19 cellular contexts compared by ENCODE assay signal in the genomic region with DNA sequence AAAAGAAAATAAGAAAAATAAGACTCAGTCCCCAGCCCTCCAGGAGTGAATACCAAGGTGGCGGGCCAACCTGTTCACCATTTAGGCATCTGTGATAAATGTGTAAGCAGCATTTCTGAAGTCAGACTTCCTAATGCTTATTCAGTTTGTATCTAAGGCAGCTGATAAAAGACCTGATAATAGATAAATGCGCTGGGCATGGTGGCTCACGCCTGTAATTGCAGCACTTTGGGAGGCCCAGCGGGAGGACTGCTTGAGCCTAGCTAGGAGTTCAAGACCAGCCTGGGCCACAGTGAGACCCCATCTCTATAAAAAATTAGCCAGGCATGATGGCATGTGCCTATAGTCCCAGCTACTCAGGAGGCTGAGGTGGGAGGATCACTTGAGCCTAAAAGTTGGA.
DNase-seq lines count a peak whose midpoint lies in the region; ATAC-seq and TF ChIP-seq lines count a peak whose summit lies in the region.
"Had no signal": no experiment of that assay in that cellular context is flagged by ENCODE, and none has a peak within 500 bp of the region (broad histone marks: within the 10 kb centered on the region; RNA-seq: fewer than 3 reads in every experiment).

No MANE protein-coding gene starts in this region.

- peak overlapping the region; percentile 81 for H3K27ac Mint-ChIP-seq in activated CD8-positive, alpha-beta memory T cell treated with anti-CD3 and anti-CD28 coated beads, Interleukin-2, amount 10 ng/mL, durations not matched to agents 7 days and 5 days
- H3K27ac Mint-ChIP-seq: CD4-positive, alpha-beta T cell had no signal

- no peak for ATAC-seq in activated CD8-positive, alpha-beta memory T cell treated with anti-CD3 and anti-CD28 coated beads, Interleukin-2, amount 10 ng/mL, durations not matched to agents 7 days and 5 days
- ATAC-seq in RWPE2 (ENCODE audit: low read depth) (no peak), GM19463 (IDR thresholded peaks at IDR 0.05; ENCODE audit: unreplicated experiment) (no peak)
- ATAC-seq: A549 had no signal

- H3K18ac ChIP-seq in trophoblast cell (ENCODE audit: low read length) = no peak overlapping the region

- H3K27me3 ChIP-seq in RWPE2 (ENCODE audit: insufficient read depth, poor library complexity, severe bottlenecking) (no peaks in the 10 kb centered on the region), trophoblast cell (ENCODE audit: insufficient read depth, low read length) (no peaks in the 10 kb centered on the region)

- H3K4me2 ChIP-seq in trophoblast cell (ENCODE audit: low read length) = no peak overlapping the region

- no peak overlapping the region for H4K8ac ChIP-seq in trophoblast cell (ENCODE audit: low read depth, low read length)

- H3K4me3 Mint-ChIP-seq in activated CD8-positive, alpha-beta memory T cell treated with anti-CD3 and anti-CD28 coated beads, Interleukin-2, amount 10 ng/mL, durations not matched to agents 7 days and 5 days = no peak overlapping the region
- H3K4me3 Mint-ChIP-seq: CD4-positive, alpha-beta T cell had no signal

- H3K9me3 Mint-ChIP-seq in activated CD8-positive, alpha-beta memory T cell treated with anti-CD3 and anti-CD28 coated beads, Interleukin-2, amount 10 ng/mL, durations not matched to agents 7 days and 5 days (ENCODE audit: low read depth) = peaks cover under 1% of the 10 kb centered on the region
- H3K9me3 Mint-ChIP-seq: CD4-positive, alpha-beta T cell; HFFc6 had no signal

- no peak overlapping the region for H2BK120ac ChIP-seq in trophoblast cell (ENCODE audit: insufficient read depth, low read length, poor library complexity)

- no peak overlapping the region for H2AK5ac ChIP-seq in trophoblast cell (ENCODE audit: low read length)

- peaks cover 3% of the 10 kb centered on the region for H3K36me3 Mint-ChIP-seq in activated CD8-positive, alpha-beta memory T cell treated with anti-CD3 and anti-CD28 coated beads, Interleukin-2, amount 10 ng/mL, durations not matched to agents 7 days and 5 days

- no peak overlapping the region for H3K4me3 ChIP-seq in RWPE2 (ENCODE audit: severe bottlenecking)
- no peak overlapping the region for H3K4me3 ChIP-seq in trophoblast cell (ENCODE audit: low read depth, low read length)
- H3K4me3 ChIP-seq: A549 had no signal

- intact Hi-C loops in posterior vena cava (cut with DNase I) = no loop called here

- no peak overlapping the region for H4K12ac ChIP-seq in trophoblast cell (ENCODE audit: low read depth, low read length)

- H3K4me1 ChIP-seq in RWPE2 (ENCODE audit: insufficient read depth, poor library complexity, severe bottlenecking) = peaks cover 11% of the 10 kb centered on the region
- peaks cover 3% of the 10 kb centered on the region in 2 experiments for H3K4me1 ChIP-seq in trophoblast cell (ENCODE audit: control insufficient read depth in 1 of 2, insufficient read depth in 2 of 2, low read length in 2 of 2)

- H3K9me3 ChIP-seq in RWPE2 (ENCODE audit: severe bottlenecking) = no peaks in the 10 kb centered on the region
- no peaks in the 10 kb centered on the region for H3K9me3 ChIP-seq in trophoblast cell (ENCODE audit: insufficient read depth, low read depth, low read length)
- H3K9me3 ChIP-seq: A549, Caco-2 had no signal

- H3K4ac ChIP-seq in trophoblast cell (ENCODE audit: low read depth, low read length) = no peak overlapping the region

- H2BK5ac ChIP-seq in trophoblast cell (ENCODE audit: low read depth, low read length, poor library complexity) = no peak overlapping the region

- H3K79me2 ChIP-seq in trophoblast cell (ENCODE audit: control insufficient read depth, insufficient read depth, low read length, poor library complexity) = no peaks in the 10 kb centered on the region

- H3K36me3 ChIP-seq in RWPE2 (ENCODE audit: low read depth) (peaks cover under 1% of the 10 kb centered on the region; the same call in 1 of the 2 replicates), trophoblast cell (ENCODE audit: control insufficient read depth in 1 of 2, insufficient read depth in 2 of 2, low read length in 2 of 2) (peaks cover 3 to 10% of the 10 kb centered on the region in 2 experiments)

- H3K9ac ChIP-seq in trophoblast cell (ENCODE audit: low read length) = no peak overlapping the region

- no peak for DNase-seq in activated CD8-positive, alpha-beta memory T cell treated with anti-CD3 and anti-CD28 coated beads, Interleukin-2, amount 10 ng/mL, durations not matched to agents 7 days and 5 days
- DNase-seq in activated CD8-positive, alpha-beta memory T cell treated with anti-CD3 and anti-CD28 coated beads for 24 hours = no peak
- DNase-seq in RWPE2 (ENCODE audit: low spot score) (no peak), amniotic epithelial cell (ENCODE audit: low read depth) (peak; percentile 14), trophoblast cell (peak; percentile 88 to 94), NCI-H128 (lab: John Stamatoyannopoulos, UW; ENCODE audit: unreplicated experiment) (no peak), posterior vena cava (ENCODE audit: low spot score) (no peak)
- DNase-seq: AML-193; Caco-2; CD4-positive, alpha-beta T cell; DMS79; GDM1; GOT3; H7; HFFc6 had no signal

- peaks cover 49% of the 10 kb centered on the region for H3K4me1 Mint-ChIP-seq in activated CD8-positive, alpha-beta memory T cell treated with anti-CD3 and anti-CD28 coated beads, Interleukin-2, amount 10 ng/mL, durations not matched to agents 7 days and 5 days

- H3K79me1 ChIP-seq in trophoblast cell (ENCODE audit: low read length) = no peaks in the 10 kb centered on the region

- H2BK12ac ChIP-seq in trophoblast cell (ENCODE audit: low read length) = no peak overlapping the region

- H3K27ac ChIP-seq in RWPE2 (ENCODE audit: poor library complexity, severe bottlenecking) (peak overlapping the region; percentile 68), trophoblast cell (ENCODE audit: low read depth, low read length) (no peak overlapping the region)
- H3K27ac ChIP-seq: 22Rv1, C4-2B had no signal

- no CpG with 5 or more reads among the region's 4 CpGs for WGBS in trophoblast cell (ENCODE audit: extremely low coverage, insufficient coverage, insufficient read length)

- H3K14ac ChIP-seq in trophoblast cell (ENCODE audit: low read length) = no peak overlapping the region

- no peak overlapping the region for H2AFZ ChIP-seq in trophoblast cell (ENCODE audit: insufficient read depth, low read length, poor library complexity)

- TF ChIP-seq CTCF in RWPE2 (IDR thresholded peaks at IDR 0.05; ENCODE audit: poor library complexity, severe bottlenecking) = no peak

- no peaks in the 10 kb centered on the region for H3K27me3 Mint-ChIP-seq in activated CD8-positive, alpha-beta memory T cell treated with anti-CD3 and anti-CD28 coated beads, Interleukin-2, amount 10 ng/mL, durations not matched to agents 7 days and 5 days
- H3K27me3 Mint-ChIP-seq: CD4-positive, alpha-beta T cell had no signal

- CTCF ChIA-PET in activated CD8-positive, alpha-beta memory T cell treated with anti-CD3 and anti-CD28 coated beads, Interleukin-2, amount 10 ng/mL, durations not matched to agents 7 days and 5 days (lab: Charles Lee) = interaction anchor here (0.7 to 2.1 kb wide), 2 partner anchors 22 to 44 kb away, joined by 3 to 8 read pairs; no protein-coding TSS in a partner anchor

- H3K23ac ChIP-seq in trophoblast cell (ENCODE audit: low read length) = no peak overlapping the region

- H4K91ac ChIP-seq in trophoblast cell (ENCODE audit: low read depth, low read length) = no peak overlapping the region

Comparison
In these comparisons a context has a peak if more than half of its experiments do, and no peak if none do; other contexts are left out.
1. DNase-seq: peak in amniotic epithelial cell (single experiment) and trophoblast cell (2 of 2); none in activated CD8-positive, alpha-beta memory T cell treated with anti-CD3 and anti-CD28 coated beads, Interleukin-2, amount 10 ng/mL, durations not matched to agents 7 days and 5 days (single experiment), activated CD8-positive, alpha-beta memory T cell treated with anti-CD3 and anti-CD28 coated beads for 24 hours (single experiment), RWPE2 (single experiment), NCI-H128 (single experiment) and posterior vena cava (single experiment).